In the genomic region with DNA sequence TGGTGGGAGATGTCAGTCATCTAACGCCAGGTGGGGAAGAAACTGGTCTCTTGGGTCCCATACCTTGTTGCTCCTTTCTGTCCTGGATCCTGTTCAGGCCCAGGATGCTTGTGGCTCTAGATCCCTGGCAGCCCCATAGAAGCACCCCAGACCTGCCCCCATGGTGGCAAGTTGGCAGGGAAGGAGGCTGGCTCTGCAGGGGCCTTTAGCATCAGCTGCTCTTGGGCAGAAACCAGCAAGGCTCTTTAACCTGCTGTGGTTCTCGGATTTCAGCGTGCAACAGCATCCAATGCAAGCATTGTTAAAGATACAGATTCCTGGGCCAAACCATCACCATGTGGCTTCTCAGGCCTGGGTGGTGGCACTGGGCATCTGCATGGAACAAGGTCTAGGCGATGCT, we compare ENCODE assay signal across 23 cellular contexts.
"Had no signal": no experiment of that assay in that cellular context is flagged by ENCODE, and none has a peak within 500 bp of the region (broad histone marks: within the 10 kb centered on the region; RNA-seq: fewer than 3 reads in every experiment).

No MANE protein-coding gene starts in this region.

- H3K4me1 Mint-ChIP-seq: activated naive CD8-positive, alpha-beta T cell treated with anti-CD3 and anti-CD28 coated beads, Interleukin-2, amount 50 U/mL, for 24 hours had no signal

- DNase-seq: activated CD4-positive, alpha-beta T cell treated with anti-CD3 and anti-CD28 coated beads for 4 hours; activated CD4-positive, alpha-beta T cell treated with anti-CD3 and anti-CD28 coated beads, Interleukin-2, amount 50 U/mL, for 48 hours; activated naive CD4-positive, alpha-beta T cell treated with Interleukin-2 at 50 U/mL for 16 hours; activated naive CD8-positive, alpha-beta T cell treated with anti-CD3 and anti-CD28 coated beads, Interleukin-2, amount 50 U/mL, for 24 hours; activated T-cell treated with anti-CD3 and anti-CD28 coated beads for 4 hours; amniotic stem cell; body of pancreas; Karpas-422; MM.1S; NCI-H1105; NCI-H1436; NCI-H187; NCI-H2081; NCI-H510A treated with DMSO at 0.1 percent for 48 hours; NCI-H69; NK-92 treated with Interleukin-12 subunit alpha and Interleukin-12 subunit beta, amount 100 ng/mL, for 24 hours; OCI-M1; RPMI8226; T-cell had no signal

- H3K27ac Mint-ChIP-seq: activated naive CD8-positive, alpha-beta T cell treated with anti-CD3 and anti-CD28 coated beads, Interleukin-2, amount 50 U/mL, for 24 hours had no signal

- H3K4me3 Mint-ChIP-seq: activated naive CD8-positive, alpha-beta T cell treated with anti-CD3 and anti-CD28 coated beads, Interleukin-2, amount 50 U/mL, for 24 hours; T-cell had no signal

- ATAC-seq: activated CD4-positive, CD25-positive, alpha-beta regulatory T cell treated with anti-CD3 and anti-CD28 coated beads, Interleukin-2, amount 50 U/mL, for 24 hours; activated naive CD4-positive, alpha-beta T cell treated with anti-CD3 and anti-CD28 coated beads, Interleukin-2, amount 50 U/mL, for 72 hours; activated naive CD8-positive, alpha-beta T cell treated with anti-CD3 and anti-CD28 coated beads, Interleukin-2, amount 50 U/mL, for 24 hours; body of pancreas; Panc1; Right ventricle myocardium inferior; T-cell had no signal

- H3K27me3 Mint-ChIP-seq: activated naive CD8-positive, alpha-beta T cell treated with anti-CD3 and anti-CD28 coated beads, Interleukin-2, amount 50 U/mL, for 24 hours; T-cell had no signal
